ENCODE assay signal across 1 cellular context in genomic region chr4:74206088-74206826, GRCh38.
TF ChIP-seq lines count a peak whose summit lies in the region.

No MANE protein-coding gene starts in this region.

TF ChIP-seq in K562, 482 proteins besides CTCF, POLR2A, EP300 and RAD21 (continued from another document):
- no peak for TF ChIP-seq ZNF766 (CRISPR knock-in tag; conservative IDR thresholded peaks at IDR 0.05)
- no peak for TF ChIP-seq NONO (IDR thresholded peaks at IDR 0.05; ENCODE audit: low read depth in 2 of 2, low read length in 1 of 2)
- 0 out of 2 replicates have a peak, but pooled peaks have one; percentile 21 for TF ChIP-seq NFE2 (IDR thresholded peaks at IDR 0.05; ENCODE audit: low read depth)
- TF ChIP-seq PHF8 (IDR thresholded peaks at IDR 0.05; ENCODE audit: borderline replicate concordance, low read length): no peak
- TF ChIP-seq LCOR (CRISPR knock-in tag; IDR thresholded peaks at IDR 0.05): no peak
- no peak for TF ChIP-seq CC2D1A (IDR thresholded peaks at IDR 0.05)
- TF ChIP-seq KHSRP (IDR thresholded peaks at IDR 0.05): no peak
- no peak for TF ChIP-seq NEUROD1 (IDR thresholded peaks at IDR 0.05; ENCODE audit: borderline replicate concordance, low read depth, low read length, partially characterized antibody)
- no peak for TF ChIP-seq KAT2B (IDR thresholded peaks at IDR 0.05; ENCODE audit: low read depth, low read length)
- no peak for TF ChIP-seq BCLAF1 (IDR thresholded peaks at IDR 0.05; ENCODE audit: borderline replicate concordance in 1 of 2, control insufficient read depth in 1 of 2, low read depth in 2 of 2, low read length in 1 of 2)
- no peak for TF ChIP-seq POLR2B (IDR thresholded peaks at IDR 0.05; ENCODE audit: low read depth, partially characterized antibody)
- TF ChIP-seq GMEB1 (CRISPR knock-in tag; IDR thresholded peaks at IDR 0.05): no peak
